8 cellular contexts compared by ENCODE assay signal in the genomic region with DNA sequence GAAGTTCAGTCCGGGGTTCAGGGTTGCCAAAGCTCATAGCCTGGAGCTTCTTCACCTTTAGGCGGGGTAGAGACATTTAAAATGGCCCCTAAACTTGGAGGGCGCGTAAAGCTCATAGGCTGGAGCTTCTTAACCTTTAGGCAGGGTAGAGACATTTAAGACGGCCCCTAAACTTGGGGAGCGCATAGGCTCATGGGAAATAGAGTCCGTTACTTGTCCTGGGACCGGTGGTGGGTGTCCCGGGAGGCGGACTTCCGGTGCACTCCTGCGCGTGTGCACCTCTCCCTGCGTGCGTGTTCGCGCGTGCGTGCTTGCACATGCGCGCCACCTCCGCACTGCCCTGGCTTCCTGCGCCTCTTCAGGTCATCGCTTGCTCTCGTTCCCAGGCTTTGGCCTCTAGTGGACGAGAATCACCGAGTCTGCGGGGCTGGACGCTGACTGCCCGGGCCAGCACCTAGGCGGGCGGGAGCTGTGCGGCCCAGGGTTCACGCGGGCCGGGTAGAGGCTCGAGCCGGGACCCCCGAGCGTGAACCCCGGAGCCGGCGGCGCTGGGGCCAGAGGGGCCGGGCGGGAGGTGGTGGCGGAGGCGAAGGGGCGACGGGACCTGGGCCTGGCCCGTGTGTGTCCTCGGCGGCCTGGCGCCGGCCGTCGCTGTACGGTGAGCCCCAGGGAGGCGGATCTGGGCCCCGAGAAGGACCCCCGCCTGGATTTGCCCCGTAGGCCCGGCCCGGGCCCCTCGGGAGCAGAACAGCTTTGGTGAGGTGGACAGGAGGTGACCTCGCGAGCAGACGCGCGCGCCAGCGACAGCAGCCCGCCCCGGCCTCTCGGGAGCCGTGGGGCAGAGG. TPM values are rescaled to one million over a fixed set of nuclear protein-coding genes. Genes with fewer than 3 reads are reported as not detected.
DNase-seq lines count a peak whose midpoint lies in the region; ATAC-seq and TF ChIP-seq lines count a peak whose summit lies in the region.
"Not testable (repeated sequence)": the region's sequence is repeated elsewhere in the genome, so short reads cannot be mapped to it uniquely, and the experiment has no call there.

No MANE protein-coding gene starts in this region.

- peak; percentile 8 for TF ChIP-seq CTCF in AG09309 (IDR thresholded peaks at IDR 0.05; ENCODE audit: control insufficient read depth, insufficient read depth, low read depth, low read length, missing control alignments)
- TF ChIP-seq CTCF in WTC11 (IDR thresholded peaks at IDR 0.05) = not testable (repeated sequence)

- POLR2A ChIA-PET in WTC11 (lab: Charles Lee) = interaction anchor here (1.1 kb wide), 1 partner anchor 32 kb away, joined by 8 read pairs; the partner anchor contains the start of gene PRKRIP1

- H3K36me3 Mint-ChIP-seq in WTC11 = peaks cover 22% of the 10 kb centered on the region

- peak overlapping the region; percentile 59 for H3K4me3 ChIP-seq in AG09309 (ENCODE audit: control insufficient read depth, low read depth, low read length)

- H3K9me3 Mint-ChIP-seq in WTC11 = not testable (repeated sequence)

- peak overlapping the region; percentile 84 for H3K4me3 Mint-ChIP-seq in WTC11

- not testable (repeated sequence) for H3K27me3 Mint-ChIP-seq in WTC11 (ENCODE audit: low read depth)

- CTCF ChIA-PET in WTC11 (lab: Charles Lee) = interaction anchor here (0.8 to 1.4 kb wide), 5 partner anchors 63 to 104 kb away, joined by 3 to 16 read pairs (median 3); partner anchors contain the start of gene SH2B2

- H3K27ac ChIP-seq in caudate nucleus (ENCODE audit: low read depth, low read length) = not testable (repeated sequence)

- H3K4me1 Mint-ChIP-seq in WTC11 = not testable (repeated sequence)

- DNase-seq in AG09309 (ENCODE audit: low read depth) = peak; percentile 94
- peak; percentile 98 for DNase-seq in NCI-H2227 (lab: John Stamatoyannopoulos, UW; ENCODE audit: unreplicated experiment)
- peak; percentile 91 for DNase-seq in WTC11 (ENCODE audit: low spot score)
- DNase-seq in caudate nucleus (lab: John Stamatoyannopoulos, UW) = peak; percentile 59 to 99 (median 95)
- DNase-seq in iris pigment epithelial cell (ENCODE audit: low read depth) = peak; percentile 99
- peak; percentile 84 to 86 for DNase-seq in stimulated activated CD4-positive, alpha-beta T cell treated with anti-CD3 and anti-CD28 coated beads, Interleukin-12 subunit alpha, Interleukin-12 subunit beta, amount 100 ng/mL, for 24 hours (ENCODE audit: low read depth in 2 of 2)

- H3K27ac Mint-ChIP-seq in WTC11 = peak overlapping the region; percentile 49; the same call in 1 of the 2 replicates

- ATAC-seq in GM18909 (IDR thresholded peaks at IDR 0.05; ENCODE audit: poor library complexity, unreplicated experiment) (peak; percentile 100), HG03159 (IDR thresholded peaks at IDR 0.05; ENCODE audit: unreplicated experiment) (peak; percentile 98), WTC11 (peak; percentile 99)

TF ChIP-seq in WTC11, 78 proteins besides CTCF, POLR2A, EP300 and RAD21:
- TF ChIP-seq ETV6 (CRISPR knock-in tag; IDR thresholded peaks at IDR 0.05) (peak; percentile 56; the same call in 1 of the 2 replicates), FOXP4 (CRISPR knock-in tag; IDR thresholded peaks at IDR 0.05) (peak; percentile 70; the same call in 1 of the 2 replicates), TEAD1 (CRISPR knock-in tag; IDR thresholded peaks at IDR 0.05) (peak; percentile 76; the same call in 1 of the 2 replicates), MAX (CRISPR knock-in tag; IDR thresholded peaks at IDR 0.05) (peak; percentile 79), FOXP1 (CRISPR knock-in tag; IDR thresholded peaks at IDR 0.05; ENCODE audit: borderline replicate concordance) (peak; percentile 72; the same call in 1 of the 2 replicates), FOXK1 (CRISPR knock-in tag; IDR thresholded peaks at IDR 0.05) (peak; percentile 66; the same call in 1 of the 2 replicates)
- TF ChIP-seq, protein P1, sequence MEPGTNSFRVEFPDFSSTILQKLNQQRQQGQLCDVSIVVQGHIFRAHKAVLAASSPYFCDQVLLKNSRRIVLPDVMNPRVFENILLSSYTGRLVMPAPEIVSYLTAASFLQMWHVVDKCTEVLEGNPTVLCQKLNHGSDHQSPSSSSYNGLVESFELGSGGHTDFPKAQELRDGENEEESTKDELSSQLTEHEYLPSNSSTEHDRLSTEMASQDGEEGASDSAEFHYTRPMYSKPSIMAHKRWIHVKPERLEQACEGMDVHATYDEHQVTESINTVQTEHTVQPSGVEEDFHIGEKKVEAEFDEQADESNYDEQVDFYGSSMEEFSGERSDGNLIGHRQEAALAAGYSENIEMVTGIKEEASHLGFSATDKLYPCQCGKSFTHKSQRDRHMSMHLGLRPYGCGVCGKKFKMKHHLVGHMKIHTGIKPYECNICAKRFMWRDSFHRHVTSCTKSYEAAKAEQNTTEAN (CRISPR knock-in tag; IDR thresholded peaks at IDR 0.05) = peak; percentile 98
- TF ChIP-seq, protein P2, sequence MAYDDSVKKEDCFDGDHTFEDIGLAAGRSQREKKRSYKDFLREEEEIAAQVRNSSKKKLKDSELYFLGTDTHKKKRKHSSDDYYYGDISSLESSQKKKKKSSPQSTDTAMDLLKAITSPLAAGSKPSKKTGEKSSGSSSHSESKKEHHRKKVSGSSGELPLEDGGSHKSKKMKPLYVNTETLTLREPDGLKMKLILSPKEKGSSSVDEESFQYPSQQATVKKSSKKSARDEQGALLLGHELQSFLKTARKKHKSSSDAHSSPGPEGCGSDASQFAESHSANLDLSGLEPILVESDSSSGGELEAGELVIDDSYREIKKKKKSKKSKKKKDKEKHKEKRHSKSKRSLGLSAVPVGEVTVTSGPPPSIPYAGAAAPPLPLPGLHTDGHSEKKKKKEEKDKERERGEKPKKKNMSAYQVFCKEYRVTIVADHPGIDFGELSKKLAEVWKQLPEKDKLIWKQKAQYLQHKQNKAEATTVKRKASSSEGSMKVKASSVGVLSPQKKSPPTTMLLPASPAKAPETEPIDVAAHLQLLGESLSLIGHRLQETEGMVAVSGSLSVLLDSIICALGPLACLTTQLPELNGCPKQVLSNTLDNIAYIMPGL (CRISPR knock-in tag; IDR thresholded peaks at IDR 0.05) = peak; percentile 95
- TF ChIP-seq, protein P3, sequence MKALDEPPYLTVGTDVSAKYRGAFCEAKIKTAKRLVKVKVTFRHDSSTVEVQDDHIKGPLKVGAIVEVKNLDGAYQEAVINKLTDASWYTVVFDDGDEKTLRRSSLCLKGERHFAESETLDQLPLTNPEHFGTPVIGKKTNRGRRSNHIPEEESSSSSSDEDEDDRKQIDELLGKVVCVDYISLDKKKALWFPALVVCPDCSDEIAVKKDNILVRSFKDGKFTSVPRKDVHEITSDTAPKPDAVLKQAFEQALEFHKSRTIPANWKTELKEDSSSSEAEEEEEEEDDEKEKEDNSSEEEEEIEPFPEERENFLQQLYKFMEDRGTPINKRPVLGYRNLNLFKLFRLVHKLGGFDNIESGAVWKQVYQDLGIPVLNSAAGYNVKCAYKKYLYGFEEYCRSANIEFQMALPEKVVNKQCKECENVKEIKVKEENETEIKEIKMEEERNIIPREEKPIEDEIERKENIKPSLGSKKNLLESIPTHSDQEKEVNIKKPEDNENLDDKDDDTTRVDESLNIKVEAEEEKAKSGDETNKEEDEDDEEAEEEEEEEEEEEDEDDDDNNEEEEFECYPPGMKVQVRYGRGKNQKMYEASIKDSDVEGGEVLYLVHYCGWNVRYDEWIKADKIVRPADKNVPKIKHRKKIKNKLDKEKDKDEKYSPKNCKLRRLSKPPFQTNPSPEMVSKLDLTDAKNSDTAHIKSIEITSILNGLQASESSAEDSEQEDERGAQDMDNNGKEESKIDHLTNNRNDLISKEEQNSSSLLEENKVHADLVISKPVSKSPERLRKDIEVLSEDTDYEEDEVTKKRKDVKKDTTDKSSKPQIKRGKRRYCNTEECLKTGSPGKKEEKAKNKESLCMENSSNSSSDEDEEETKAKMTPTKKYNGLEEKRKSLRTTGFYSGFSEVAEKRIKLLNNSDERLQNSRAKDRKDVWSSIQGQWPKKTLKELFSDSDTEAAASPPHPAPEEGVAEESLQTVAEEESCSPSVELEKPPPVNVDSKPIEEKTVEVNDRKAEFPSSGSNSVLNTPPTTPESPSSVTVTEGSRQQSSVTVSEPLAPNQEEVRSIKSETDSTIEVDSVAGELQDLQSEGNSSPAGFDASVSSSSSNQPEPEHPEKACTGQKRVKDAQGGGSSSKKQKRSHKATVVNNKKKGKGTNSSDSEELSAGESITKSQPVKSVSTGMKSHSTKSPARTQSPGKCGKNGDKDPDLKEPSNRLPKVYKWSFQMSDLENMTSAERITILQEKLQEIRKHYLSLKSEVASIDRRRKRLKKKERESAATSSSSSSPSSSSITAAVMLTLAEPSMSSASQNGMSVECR (CRISPR knock-in tag; IDR thresholded peaks at IDR 0.05; ENCODE audit: borderline replicate concordance) = 0 out of 2 replicates have a peak, but pooled peaks have one; percentile 11

RNA-seq across cellular contexts. Expression of gene SPDYE6, which starts 7.5 kb away (rescaled TPM):
- total RNA-seq in WTC11 (2021) = not detected in 3 replicates

RNA-seq across cellular contexts. Expression of gene PRKRIP1, which starts 32.4 kb away (rescaled TPM):
- total RNA-seq in WTC11 (2021) = 27.5 to 34.4 TPM (median 30.1 TPM) in 3 replicates
